ENCODE assay signal across 26 cellular contexts in genomic region chr22:24329453-24329852, GRCh38. TPM values are rescaled to one million over a fixed set of nuclear protein-coding genes. Genes with fewer than 3 reads are reported as not detected.
DNase-seq lines count a peak whose midpoint lies in the region; ATAC-seq and TF ChIP-seq lines count a peak whose summit lies in the region.
"Had no signal": no experiment of that assay in that cellular context is flagged by ENCODE, and none has a peak within 500 bp of the region (broad histone marks: within the 10 kb centered on the region; RNA-seq: fewer than 3 reads in every experiment).

No MANE protein-coding gene starts in this region.

- no peak overlapping the region for H3K4me3 ChIP-seq in CD4-positive, alpha-beta memory T cell (ENCODE audit: low read length in 2 of 2)
- no peak overlapping the region for H3K4me3 ChIP-seq in esophagus squamous epithelium
- H3K4me3 ChIP-seq: GM12878, GM23338, heart right ventricle, left lung had no signal

- DNase-seq in activated CD4-positive, alpha-beta T cell treated with anti-CD3 and anti-CD28 coated beads, Interleukin-2, amount 10 ng/mL, durations not matched to agents 24 days and 14 days: no peak
- no peak for DNase-seq in activated CD4-positive, alpha-beta T cell treated with anti-CD3 and anti-CD28 coated beads, Interleukin-2, amount 50 U/mL, for 4 hours
- no peak for DNase-seq in CD4-positive, alpha-beta memory T cell
- no peak for DNase-seq in central memory CD8-positive, alpha-beta T cell (ENCODE audit: low spot score in 2 of 2)
- DNase-seq in AML-193 (lab: John Stamatoyannopoulos, UW) (no peak), ecto neural progenitor cell (ENCODE audit: low spot score) (no peak), esophagus squamous epithelium (lab: John Stamatoyannopoulos, UW) (no peak)
- DNase-seq: activated CD8-positive, alpha-beta memory T cell treated with anti-CD3 and anti-CD28 coated beads for 24 hours; brain microvascular endothelial cell; C1 segment of cervical spinal cord; cortex of kidney; DMS53; heart right ventricle; left lung; MM.1S; NCI-H146; stimulated activated CD4-positive, alpha-beta T cell treated with anti-CD3 and anti-CD28 coated beads, Interleukin-1b, Interleukin-23, amount 100 ng/mL, for 48 hours; WERI-Rb-1 had no signal

- POLR2A ChIA-PET in CD4-positive, alpha-beta memory T cell (lab: Charles Lee; ENCODE audit: partially characterized antibody): no interaction called here

- no peaks in the 10 kb centered on the region for H3K27me3 ChIP-seq in CD4-positive, alpha-beta memory T cell (ENCODE audit: insufficient read depth, low read length)
- no peaks in the 10 kb centered on the region for H3K27me3 ChIP-seq in esophagus squamous epithelium
- H3K27me3 ChIP-seq: brain microvascular endothelial cell, heart right ventricle, left lung, neutrophil had no signal

- H3K9me3 ChIP-seq in CD4-positive, alpha-beta memory T cell (ENCODE audit: control insufficient read depth in 1 of 2, low read length in 2 of 2): no peaks in the 10 kb centered on the region
- H3K9me3 ChIP-seq in esophagus squamous epithelium: no peaks in the 10 kb centered on the region
- H3K9me3 ChIP-seq: heart right ventricle, left lung, neutrophil had no signal

- TF ChIP-seq POLR2A in esophagus squamous epithelium (IDR thresholded peaks at IDR 0.05): no peak

- H3K9me3 Mint-ChIP-seq in activated CD4-positive, alpha-beta T cell treated with anti-CD3 and anti-CD28 coated beads, Interleukin-2, amount 10 ng/mL, durations not matched to agents 24 days and 14 days: no peaks in the 10 kb centered on the region
- H3K9me3 Mint-ChIP-seq in CD4-positive, alpha-beta memory T cell: no peaks in the 10 kb centered on the region
- no peaks in the 10 kb centered on the region for H3K9me3 Mint-ChIP-seq in central memory CD8-positive, alpha-beta T cell
- no peaks in the 10 kb centered on the region for H3K9me3 Mint-ChIP-seq in stimulated activated memory B cell treated with anti-CD40 and anti-IgM and Interleukin-4, amounts not matched to agents 10 μg/mL and 1 μg/mL and 100 μg/mL, for 72 hours
- H3K9me3 Mint-ChIP-seq: activated T-helper 1 cell treated with anti-CD3 and anti-CD28 coated beads, Interleukin-12 subunit alpha, Interleukin-12 subunit beta, Interleukin-2, Interleukin-4 antibody, amounts not matched to agents 30 ng/mL and 10 ng/mL and 1 ng/mL, durations not matched to agents 14 hours and 24 hours and 36 hours; GM23338; IgD-negative memory B cell; stimulated activated naive CD8-positive, alpha-beta T cell treated with anti-CD3 and anti-CD28 coated beads, Interleukin-15, Interleukin-2, amounts not matched to agents 100 ng/mL and 50 ng/mL, for 24 hours had no signal

- ATAC-seq in central memory CD8-positive, alpha-beta T cell (replicated peaks; ENCODE audit: extremely low read depth, poor library complexity, severe bottlenecking): no peak
- ATAC-seq in stimulated activated memory B cell treated with anti-CD40 and anti-IgM and Interleukin-4, amounts not matched to agents 10 μg/mL and 1 μg/mL and 100 μg/mL, for 72 hours: no peak
- ATAC-seq: GM12878, GM23338, left lung, Right ventricle myocardium inferior had no signal

- H3K27ac ChIP-seq in CD4-positive, alpha-beta memory T cell (ENCODE audit: low read depth, low read length): no peak overlapping the region
- H3K27ac ChIP-seq in esophagus squamous epithelium: no peak overlapping the region
- H3K27ac ChIP-seq: brain microvascular endothelial cell, neutrophil, WERI-Rb-1 had no signal

- 53 to 56% methylated on average over 6 of the region's 6 CpGs for WGBS in esophagus squamous epithelium, 2 donors

- H3K36me3 Mint-ChIP-seq in activated CD4-positive, alpha-beta T cell treated with anti-CD3 and anti-CD28 coated beads, Interleukin-2, amount 10 ng/mL, durations not matched to agents 24 days and 14 days (ENCODE audit: low read depth): peaks cover 29% of the 10 kb centered on the region
- peaks cover 40 to 51% of the 10 kb centered on the region in 2 donors for H3K36me3 Mint-ChIP-seq in CD4-positive, alpha-beta memory T cell
- H3K36me3 Mint-ChIP-seq in central memory CD8-positive, alpha-beta T cell (ENCODE audit: insufficient read depth): peaks cover 32% of the 10 kb centered on the region
- H3K36me3 Mint-ChIP-seq in stimulated activated memory B cell treated with anti-CD40 and anti-IgM and Interleukin-4, amounts not matched to agents 10 μg/mL and 1 μg/mL and 100 μg/mL, for 72 hours: peaks cover 34% of the 10 kb centered on the region

- peaks cover 9% of the 10 kb centered on the region for H3K4me1 ChIP-seq in CD4-positive, alpha-beta memory T cell (ENCODE audit: insufficient read depth, low read length)
- H3K4me1 ChIP-seq in esophagus squamous epithelium: peaks cover 0 to 5% (median 3%) of the 10 kb centered on the region in 3 donors

- no peak for TF ChIP-seq CTCF in esophagus squamous epithelium (IDR thresholded peaks at IDR 0.05)

- CTCF ChIA-PET in CD4-positive, alpha-beta memory T cell (lab: Charles Lee; ENCODE audit: partially characterized antibody): interaction anchor here (1.4 kb wide), 1 partner anchor 192 kb away, joined by 4 read pairs; no protein-coding TSS in a partner anchor

- H3K4me1 Mint-ChIP-seq in activated CD4-positive, alpha-beta T cell treated with anti-CD3 and anti-CD28 coated beads, Interleukin-2, amount 10 ng/mL, durations not matched to agents 24 days and 14 days: peaks cover 23% of the 10 kb centered on the region
- H3K4me1 Mint-ChIP-seq in CD4-positive, alpha-beta memory T cell: peaks cover 13 to 23% (median 16%) of the 10 kb centered on the region in 4 donors
- peaks cover 11% of the 10 kb centered on the region for H3K4me1 Mint-ChIP-seq in central memory CD8-positive, alpha-beta T cell
- peaks cover 11% of the 10 kb centered on the region for H3K4me1 Mint-ChIP-seq in stimulated activated memory B cell treated with anti-CD40 and anti-IgM and Interleukin-4, amounts not matched to agents 10 μg/mL and 1 μg/mL and 100 μg/mL, for 72 hours

- H3K27me3 Mint-ChIP-seq in activated CD4-positive, alpha-beta T cell treated with anti-CD3 and anti-CD28 coated beads, Interleukin-2, amount 10 ng/mL, durations not matched to agents 24 days and 14 days: no peaks in the 10 kb centered on the region
- no peaks in the 10 kb centered on the region for H3K27me3 Mint-ChIP-seq in CD4-positive, alpha-beta memory T cell
- no peaks in the 10 kb centered on the region for H3K27me3 Mint-ChIP-seq in central memory CD8-positive, alpha-beta T cell
- H3K27me3 Mint-ChIP-seq in stimulated activated memory B cell treated with anti-CD40 and anti-IgM and Interleukin-4, amounts not matched to agents 10 μg/mL and 1 μg/mL and 100 μg/mL, for 72 hours: no peaks in the 10 kb centered on the region
- H3K27me3 Mint-ChIP-seq: IgD-negative memory B cell; stimulated activated naive CD8-positive, alpha-beta T cell treated with anti-CD3 and anti-CD28 coated beads, Interleukin-15, Interleukin-2, amounts not matched to agents 100 ng/mL and 50 ng/mL, for 24 hours had no signal

- H3K4me3 Mint-ChIP-seq in activated CD4-positive, alpha-beta T cell treated with anti-CD3 and anti-CD28 coated beads, Interleukin-2, amount 10 ng/mL, durations not matched to agents 24 days and 14 days: no peak overlapping the region
- H3K4me3 Mint-ChIP-seq in CD4-positive, alpha-beta memory T cell: no peak overlapping the region
- no peak overlapping the region for H3K4me3 Mint-ChIP-seq in central memory CD8-positive, alpha-beta T cell
- no peak overlapping the region for H3K4me3 Mint-ChIP-seq in stimulated activated memory B cell treated with anti-CD40 and anti-IgM and Interleukin-4, amounts not matched to agents 10 μg/mL and 1 μg/mL and 100 μg/mL, for 72 hours
- H3K4me3 Mint-ChIP-seq: activated T-helper 1 cell treated with anti-CD3 and anti-CD28 coated beads, Interleukin-12 subunit alpha, Interleukin-12 subunit beta, Interleukin-2, Interleukin-4 antibody, amounts not matched to agents 30 ng/mL and 10 ng/mL and 1 ng/mL, durations not matched to agents 14 hours and 24 hours and 36 hours; GM23338; stimulated activated naive CD8-positive, alpha-beta T cell treated with anti-CD3 and anti-CD28 coated beads, Interleukin-15, Interleukin-2, amounts not matched to agents 100 ng/mL and 50 ng/mL, for 24 hours had no signal

- peaks cover 27% of the 10 kb centered on the region for H3K36me3 ChIP-seq in CD4-positive, alpha-beta memory T cell (ENCODE audit: insufficient read depth, low read length)
- H3K36me3 ChIP-seq in esophagus squamous epithelium: peaks cover 0 to 83% (median 0%) of the 10 kb centered on the region in 3 donors

- peak overlapping the region; percentile 0 for H3K27ac Mint-ChIP-seq in activated CD4-positive, alpha-beta T cell treated with anti-CD3 and anti-CD28 coated beads, Interleukin-2, amount 10 ng/mL, durations not matched to agents 24 days and 14 days
- peak overlapping the region in 4 of 7 donors; percentile 9 to 56 (median 28) for H3K27ac Mint-ChIP-seq in CD4-positive, alpha-beta memory T cell
- H3K27ac Mint-ChIP-seq in central memory CD8-positive, alpha-beta T cell (ENCODE audit: low read depth): peak overlapping the region; percentile 68
- H3K27ac Mint-ChIP-seq in stimulated activated memory B cell treated with anti-CD40 and anti-IgM and Interleukin-4, amounts not matched to agents 10 μg/mL and 1 μg/mL and 100 μg/mL, for 72 hours: peak overlapping the region; percentile 29
- H3K27ac Mint-ChIP-seq: activated T-helper 1 cell treated with anti-CD3 and anti-CD28 coated beads, Interleukin-12 subunit alpha, Interleukin-12 subunit beta, Interleukin-2, Interleukin-4 antibody, amounts not matched to agents 30 ng/mL and 10 ng/mL and 1 ng/mL, durations not matched to agents 14 hours and 24 hours and 36 hours; GM23338; stimulated activated naive CD8-positive, alpha-beta T cell treated with anti-CD3 and anti-CD28 coated beads, Interleukin-15, Interleukin-2, amounts not matched to agents 100 ng/mL and 50 ng/mL, for 24 hours had no signal

- intact Hi-C loops in activated CD4-positive, alpha-beta T cell treated with anti-CD3 and anti-CD28 coated beads, Interleukin-2, amount 10 ng/mL, durations not matched to agents 24 days and 14 days (cut with micrococcal nuclease): loop anchor here (5.0 kb wide), 1 partner anchor 73 kb away; no protein-coding TSS in a partner anchor
- intact Hi-C loops in CD4-positive, alpha-beta memory T cell (cut with micrococcal nuclease): no loop called here
- intact Hi-C loops in esophagus squamous epithelium (cut with DNase I): no loop called here

RNA-seq across cellular contexts. Expression of gene SPECC1L, which starts 58.8 kb away (rescaled TPM):
- total RNA-seq in activated CD4-positive, alpha-beta T cell treated with anti-CD3 and anti-CD28 coated beads, Interleukin-2, amount 10 ng/mL, durations not matched to agents 24 days and 14 days: 37.2 and 41.9 TPM in 2 replicates
- total RNA-seq in CD4-positive, alpha-beta memory T cell: 10 to 100 TPM; 51.1 to 62.1 TPM
- 10 to 100 TPM in 1 of 2 donors, 1 to 10 TPM in 1; 4.3 to 12.9 TPM for polyA plus RNA-seq in CD4-positive, alpha-beta memory T cell
- 10 to 100 TPM; 21.4 to 31.9 (median 27.7) TPM for total RNA-seq in esophagus squamous epithelium

Comparison
In these comparisons a context has a peak if more than half of its experiments do, and no peak if none do; other contexts are left out.
1. H3K27ac Mint-ChIP-seq: peak in every context shown above with its lines; median percentile 68 in central memory CD8-positive, alpha-beta T cell; 29 in stimulated activated memory B cell treated with anti-CD40 and anti-IgM and Interleukin-4, amounts not matched to agents 10 μg/mL and 1 μg/mL and 100 μg/mL, for 72 hours; 28 in CD4-positive, alpha-beta memory T cell; 0 in activated CD4-positive, alpha-beta T cell treated with anti-CD3 and anti-CD28 coated beads, Interleukin-2, amount 10 ng/mL, durations not matched to agents 24 days and 14 days.